ENCODE assay signal across 22 cellular contexts in the genomic region with DNA sequence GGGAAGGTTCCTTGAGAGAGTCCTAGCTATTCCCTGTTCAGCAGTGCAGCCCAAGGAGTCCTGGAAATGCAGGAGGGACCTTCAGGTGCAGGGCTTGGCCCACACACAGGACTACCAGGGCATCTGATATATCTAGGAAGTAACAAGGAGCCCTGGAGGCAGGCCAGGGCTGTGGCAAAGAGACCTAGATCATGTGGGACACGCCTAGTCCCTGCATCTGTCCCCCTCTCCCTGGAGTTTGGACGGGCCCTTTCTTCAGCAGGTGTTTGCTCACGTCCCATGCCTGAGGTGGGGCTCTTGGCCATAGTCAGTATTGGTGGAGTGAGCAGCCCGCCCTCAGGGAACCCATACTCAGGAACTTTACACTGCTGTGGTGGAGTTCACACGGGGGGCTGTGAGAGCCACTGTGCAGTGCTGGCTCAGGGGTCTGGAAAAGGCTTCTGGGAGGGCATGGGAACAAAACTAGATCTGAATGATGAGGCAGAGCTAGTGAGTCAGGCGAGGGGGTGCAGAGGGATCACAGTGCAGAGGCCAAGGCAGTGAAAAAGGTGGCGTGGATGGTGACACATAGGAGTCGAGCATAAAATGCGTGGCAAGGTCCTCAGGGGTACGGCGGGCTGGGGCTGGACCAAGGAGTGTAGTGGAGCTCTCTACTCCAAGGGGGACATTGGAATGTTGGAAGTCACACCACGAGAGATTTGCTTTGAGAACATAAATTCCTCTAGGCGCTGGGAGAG. TPM values are rescaled to one million over a fixed set of nuclear protein-coding genes. Genes with fewer than 3 reads are reported as not detected.
A peak's percentile ranks its signal among the peaks of the same experiment; 100 is the strongest.
DNase-seq lines count a peak whose midpoint lies in the region; ATAC-seq and TF ChIP-seq lines count a peak whose summit lies in the region.
"Had no signal": no experiment of that assay in that cellular context is flagged by ENCODE, and none has a peak within 500 bp of the region (broad histone marks: within the 10 kb centered on the region; RNA-seq: fewer than 3 reads in every experiment).

No MANE protein-coding gene starts in this region.

- no peak for TF ChIP-seq POLR2A in suprapubic skin (IDR thresholded peaks at IDR 0.05)

- no peaks in the 10 kb centered on the region for H3K9me2 ChIP-seq in GM23338 (ENCODE audit: insufficient read depth)

- peak overlapping the region in 2 of 3 donors; percentile 26 to 66 for H3K27ac Mint-ChIP-seq in CD4-positive, CD25-positive, alpha-beta regulatory T cell
- H3K27ac Mint-ChIP-seq in GM23338 (peak overlapping the region; percentile 28; the same call in 1 of the 2 replicates), neural progenitor cell (peak overlapping the region; percentile 62)
- peak overlapping the region; percentile 71 for H3K27ac Mint-ChIP-seq in central memory CD8-positive, alpha-beta T cell (ENCODE audit: low read depth)
- H3K27ac Mint-ChIP-seq: activated T-cell treated with anti-CD3 and anti-CD28 coated beads, Interleukin-2, amount 50 U/mL, for 72 hours had no signal

- no peak for DNase-seq in CD4-positive, CD25-positive, alpha-beta regulatory T cell
- no peak for DNase-seq in GM23338 (ENCODE audit: low spot score)
- no peak for DNase-seq in central memory CD8-positive, alpha-beta T cell (ENCODE audit: low spot score in 2 of 2)
- no peak for DNase-seq in neural progenitor cell (ENCODE audit: low spot score)
- no peak for DNase-seq in NCI-H1105 (lab: John Stamatoyannopoulos, UW)
- DNase-seq in suprapubic skin (ENCODE audit: low spot score in 2 of 2): no peak
- DNase-seq: activated T-cell treated with anti-CD3 and anti-CD28 coated beads, Interleukin-2, amount 50 U/mL, for 72 hours; brain microvascular endothelial cell; DND-41; head of caudate nucleus; Kasumi-1; midbrain; NCI-H1105 treated with DMSO at 0.1 percent for 48 hours; NCI-H524 treated with DMSO at 0.1 percent for 48 hours; retina; stimulated activated CD4-positive, alpha-beta T cell treated with anti-CD3 and anti-CD28 coated beads, Interleukin-12 subunit alpha, Interleukin-12 subunit beta, amount 100 ng/mL, for 4 hours had no signal

- H3K79me2 ChIP-seq in GM23338 (replicated peaks; ENCODE audit: insufficient read depth): no peaks in the 10 kb centered on the region
- H3K79me2 ChIP-seq in neural progenitor cell (ENCODE audit: low read depth): no peaks in the 10 kb centered on the region

- H3K4me1 Mint-ChIP-seq in CD4-positive, CD25-positive, alpha-beta regulatory T cell: peaks cover 3 to 10% (median 6%) of the 10 kb centered on the region in 4 donors
- H3K4me1 Mint-ChIP-seq in GM23338 (peaks cover 40% of the 10 kb centered on the region), neural progenitor cell (peaks cover 36% of the 10 kb centered on the region)
- H3K4me1 Mint-ChIP-seq in central memory CD8-positive, alpha-beta T cell: peaks cover 10% of the 10 kb centered on the region
- H3K4me1 Mint-ChIP-seq: CD14-positive monocyte had no signal

- no peak overlapping the region for H3K4me3 ChIP-seq in CD4-positive, CD25-positive, alpha-beta regulatory T cell (ENCODE audit: low read depth, low read length)
- H3K4me3 ChIP-seq in GM23338: no peak overlapping the region
- H3K4me3 ChIP-seq in neural progenitor cell: no peak overlapping the region
- H3K4me3 ChIP-seq in suprapubic skin: no peak overlapping the region
- H3K4me3 ChIP-seq: SK-N-MC had no signal

- H3K36me3 Mint-ChIP-seq in CD4-positive, CD25-positive, alpha-beta regulatory T cell: peaks cover 43% of the 10 kb centered on the region
- H3K36me3 Mint-ChIP-seq in GM23338 (ENCODE audit: low read depth) (peaks cover 53% of the 10 kb centered on the region), neural progenitor cell (peaks cover 27% of the 10 kb centered on the region)
- H3K36me3 Mint-ChIP-seq in central memory CD8-positive, alpha-beta T cell (ENCODE audit: insufficient read depth): peaks cover 21% of the 10 kb centered on the region
- H3K36me3 Mint-ChIP-seq: activated naive CD4-positive, alpha-beta T cell treated with anti-CD3 and anti-CD28 coated beads, Interleukin-2, amount 50 U/mL, for 72 hours had no signal

- no peaks in the 10 kb centered on the region for H3K4me1 ChIP-seq in CD4-positive, CD25-positive, alpha-beta regulatory T cell (ENCODE audit: control insufficient read depth, insufficient read depth, low read length, poor library complexity, severe bottlenecking)
- peaks cover 14% of the 10 kb centered on the region; the same call in 1 of the 2 replicates for H3K4me1 ChIP-seq in GM23338 (ENCODE audit: insufficient read depth)
- H3K4me1 ChIP-seq in neural progenitor cell: peaks cover 19% of the 10 kb centered on the region
- H3K4me1 ChIP-seq in suprapubic skin: peaks cover 21% of the 10 kb centered on the region

- no peak overlapping the region for H3K27ac ChIP-seq in CD4-positive, CD25-positive, alpha-beta regulatory T cell (ENCODE audit: insufficient read depth, low read length, poor library complexity, severe bottlenecking)
- no peak overlapping the region for H3K27ac ChIP-seq in GM23338 (ENCODE audit: low read depth)
- no peak overlapping the region for H3K27ac ChIP-seq in neural progenitor cell
- H3K27ac ChIP-seq in suprapubic skin: no peak overlapping the region
- H3K27ac ChIP-seq: brain microvascular endothelial cell, SK-N-MC had no signal

- peaks cover 69% of the 10 kb centered on the region for H3K36me3 ChIP-seq in CD4-positive, CD25-positive, alpha-beta regulatory T cell (ENCODE audit: control insufficient read depth, insufficient read depth, low read length)
- H3K36me3 ChIP-seq in GM23338 (ENCODE audit: insufficient read depth) (peaks cover 15% of the 10 kb centered on the region), neural progenitor cell (no peaks in the 10 kb centered on the region), suprapubic skin (peaks cover 77% of the 10 kb centered on the region)

- no peaks in the 10 kb centered on the region for H3K9me3 ChIP-seq in CD4-positive, CD25-positive, alpha-beta regulatory T cell (ENCODE audit: control insufficient read depth in 2 of 2, low read length in 2 of 2)
- no peaks in the 10 kb centered on the region for H3K9me3 ChIP-seq in neural progenitor cell (ENCODE audit: low read depth)
- no peaks in the 10 kb centered on the region for H3K9me3 ChIP-seq in suprapubic skin

- no peak overlapping the region for H2AFZ ChIP-seq in GM23338
- no peak overlapping the region for H2AFZ ChIP-seq in neural progenitor cell (replicated peaks)

- no peaks in the 10 kb centered on the region for H3K27me3 ChIP-seq in CD4-positive, CD25-positive, alpha-beta regulatory T cell (ENCODE audit: control insufficient read depth, insufficient read depth, low read length)
- H3K27me3 ChIP-seq in GM23338 (ENCODE audit: insufficient read depth) (no peaks in the 10 kb centered on the region), neural progenitor cell (no peaks in the 10 kb centered on the region), suprapubic skin (no peaks in the 10 kb centered on the region)
- H3K27me3 ChIP-seq: brain microvascular endothelial cell had no signal

- WGBS in suprapubic skin: 89% methylated on average over 11 of the region's 13 CpGs

- no peak for ATAC-seq in CD4-positive, CD25-positive, alpha-beta regulatory T cell (ENCODE audit: low read depth in 2 of 2)
- ATAC-seq in GM23338 (no peak), GM21576 (IDR thresholded peaks at IDR 0.05; ENCODE audit: unreplicated experiment) (no peak)
- no peak for ATAC-seq in central memory CD8-positive, alpha-beta T cell (replicated peaks; ENCODE audit: extremely low read depth, poor library complexity, severe bottlenecking)
- ATAC-seq: activated naive CD4-positive, alpha-beta T cell treated with anti-CD3 and anti-CD28 coated beads, Interleukin-2, amount 50 U/mL, for 72 hours; activated T-cell treated with anti-CD3 and anti-CD28 coated beads, Interleukin-2, amount 50 U/mL, for 72 hours; HCT116 had no signal

- H4K20me1 ChIP-seq in GM23338 (replicated peaks; ENCODE audit: insufficient read depth) (peaks cover 12% of the 10 kb centered on the region), neural progenitor cell (ENCODE audit: low read depth) (peaks cover 73% of the 10 kb centered on the region)

- H3F3A ChIP-seq in GM23338 (replicated peaks; ENCODE audit: low read depth): peaks cover 10% of the 10 kb centered on the region; the same call in 1 of the 2 replicates
- H3F3A ChIP-seq in neural progenitor cell (ENCODE audit: low read depth): peaks cover 35% of the 10 kb centered on the region

- H3K9ac ChIP-seq in neural progenitor cell: no peak overlapping the region

- H3K4me2 ChIP-seq in GM23338 (no peak overlapping the region), neural progenitor cell (no peak overlapping the region)

- no peak for TF ChIP-seq EP300 in suprapubic skin (IDR thresholded peaks at IDR 0.05)

- no peak overlapping the region for H3K4me3 Mint-ChIP-seq in CD4-positive, CD25-positive, alpha-beta regulatory T cell
- no peak overlapping the region for H3K4me3 Mint-ChIP-seq in GM23338
- H3K4me3 Mint-ChIP-seq in central memory CD8-positive, alpha-beta T cell: no peak overlapping the region
- peak overlapping the region; percentile 44 for H3K4me3 Mint-ChIP-seq in neural progenitor cell
- H3K4me3 Mint-ChIP-seq: activated T-cell treated with anti-CD3 and anti-CD28 coated beads, Interleukin-2, amount 50 U/mL, for 72 hours; CD14-positive monocyte had no signal

- H3K9me3 Mint-ChIP-seq in CD4-positive, CD25-positive, alpha-beta regulatory T cell: no peaks in the 10 kb centered on the region
- H3K9me3 Mint-ChIP-seq in GM23338 (no peaks in the 10 kb centered on the region), neural progenitor cell (no peaks in the 10 kb centered on the region)
- H3K9me3 Mint-ChIP-seq in central memory CD8-positive, alpha-beta T cell: no peaks in the 10 kb centered on the region
- H3K9me3 Mint-ChIP-seq: activated naive CD4-positive, alpha-beta T cell treated with anti-CD3 and anti-CD28 coated beads, Interleukin-2, amount 50 U/mL, for 72 hours; activated T-cell treated with anti-CD3 and anti-CD28 coated beads, Interleukin-2, amount 50 U/mL, for 72 hours; CD14-positive monocyte had no signal

- TF ChIP-seq CTCF in GM23338 (conservative IDR thresholded peaks at IDR 0.05; ENCODE audit: low read depth in 2 of 2) (no peak), neural progenitor cell (IDR thresholded peaks at IDR 0.05) (no peak), suprapubic skin (IDR thresholded peaks at IDR 0.05) (no peak)

- H3K27me3 Mint-ChIP-seq in CD4-positive, CD25-positive, alpha-beta regulatory T cell: no peaks in the 10 kb centered on the region
- peaks cover 11% of the 10 kb centered on the region for H3K27me3 Mint-ChIP-seq in GM23338 (ENCODE audit: insufficient read depth, low read depth, poor library complexity)
- H3K27me3 Mint-ChIP-seq in central memory CD8-positive, alpha-beta T cell: no peaks in the 10 kb centered on the region
- H3K27me3 Mint-ChIP-seq in neural progenitor cell (ENCODE audit: insufficient read depth, low read depth): peaks cover 14% of the 10 kb centered on the region

RNA-seq across cellular contexts. Expression of gene TMEM53, which starts 25.6 kb away (rescaled TPM):
- total RNA-seq in CD4-positive, CD25-positive, alpha-beta regulatory T cell: 2.7 TPM
- polyA plus RNA-seq in CD4-positive, CD25-positive, alpha-beta regulatory T cell: 1 to 10 TPM; 4.2 to 6.8 (median 6.2) TPM
- total RNA-seq in GM23338 (2014; rRNA removed; shearing (Covaris generic)): 4.3 and 20.8 TPM in 2 replicates
- 10.6 and 15.4 TPM in 2 replicates for polyA plus RNA-seq in GM23338 (2016; fragmentation: Nextera tagmentation; extraction: Ambion mirVana)
- total RNA-seq in neural progenitor cell (ENCODE audit: low replicate concordance): 5.0 and 6.7 TPM in 2 replicates
- total RNA-seq in suprapubic skin: 1 to 10 TPM; 2.3 to 9.9 (median 4.3) TPM

RNA-seq across cellular contexts. Expression of gene ARMH1, which starts 25.8 kb away (rescaled TPM):
- 24.8 TPM for total RNA-seq in CD4-positive, CD25-positive, alpha-beta regulatory T cell
- polyA plus RNA-seq in CD4-positive, CD25-positive, alpha-beta regulatory T cell: 1 to 10 TPM; 3.0 to 5.7 (median 4.3) TPM
- total RNA-seq in GM23338 (2014; rRNA removed; shearing (Covaris generic)): 0.31 and 0.62 TPM in 2 replicates
- 1.0 TPM in 1 of 2 replicates, not detected in the other for polyA plus RNA-seq in GM23338 (2016; fragmentation: Nextera tagmentation; extraction: Ambion mirVana)
- total RNA-seq in neural progenitor cell (ENCODE audit: low replicate concordance) (3.6 and 11.4 TPM in 2 replicates), suprapubic skin (1 to 10 TPM in 3 of 4 donors, under 1 TPM in 1; 0.80 to 5.0 (median 1.4) TPM)
- total RNA-seq: endothelial cell of umbilical vein had no signal
